19 cellular contexts compared by ENCODE assay signal in genomic region chr1:183847646-183848045, GRCh38. TPM values are rescaled to one million over a fixed set of nuclear protein-coding genes. Genes with fewer than 3 reads are reported as not detected.
DNase-seq lines count a peak whose midpoint lies in the region; FAIRE-seq and TF ChIP-seq lines count a peak whose summit lies in the region.
"Had no signal": no experiment of that assay in that cellular context is flagged by ENCODE, and none has a peak within 500 bp of the region (broad histone marks: within the 10 kb centered on the region; RNA-seq: fewer than 3 reads in every experiment).

No MANE protein-coding gene starts in this region.

- TF ChIP-seq CTCF in Calu3 (IDR thresholded peaks at IDR 0.05; ENCODE audit: unreplicated experiment) (no peak), KMS-11 (conservative IDR thresholded peaks at IDR 0.05; ENCODE audit: low read depth, low read length) (no peak), kidney (IDR thresholded peaks at IDR 0.05; ENCODE audit: borderline replicate concordance, extremely low read depth, insufficient read depth) (no peak), tibial nerve (IDR thresholded peaks at IDR 0.05) (no peak)

- peak overlapping the region; percentile 11 for H3K27ac Mint-ChIP-seq in Calu3 (ENCODE audit: unreplicated experiment)
- H3K27ac Mint-ChIP-seq: CD4-positive, alpha-beta T cell had no signal

- no peaks in the 10 kb centered on the region for H3K9me3 Mint-ChIP-seq in Calu3 (ENCODE audit: low read depth, unreplicated experiment)
- H3K9me3 Mint-ChIP-seq: CD4-positive, alpha-beta T cell had no signal

- DNase-seq in Calu3 (no peak), kidney (no peak), renal cortical epithelial cell (ENCODE audit: low read depth) (peak; percentile 40), tibial nerve (ENCODE audit: low spot score in 2 of 2) (no peak), DMS153 (lab: John Stamatoyannopoulos, UW) (no peak)
- no peak for DNase-seq in activated naive CD4-positive, alpha-beta T cell treated with Interleukin-2 at 50 U/mL for 16 hours
- DNase-seq: ACHN; CD4-positive, alpha-beta T cell; COR-L47; EL; GF-D8; IMR-90; NCI-H1105; NCI-H2081; NCI-H446; NCI-H526 had no signal

- no peaks in the 10 kb centered on the region for H3K9me3 ChIP-seq in kidney (ENCODE audit: control insufficient read depth in 1 of 2, low read length in 2 of 2)
- no peaks in the 10 kb centered on the region for H3K9me3 ChIP-seq in tibial nerve
- H3K9me3 ChIP-seq: BLaER1 had no signal

- 71 to 82% methylated on average over 4 of the region's 4 CpGs for WGBS in tibial nerve, 2 donors

- H3K27me3 Mint-ChIP-seq in Calu3 (ENCODE audit: unreplicated experiment), result no peaks in the 10 kb centered on the region
- H3K27me3 Mint-ChIP-seq: CD4-positive, alpha-beta T cell had no signal

- peaks cover 1% of the 10 kb centered on the region for H3K36me3 Mint-ChIP-seq in Calu3 (ENCODE audit: insufficient read depth, unreplicated experiment)

- no peak overlapping the region for H3K4me3 ChIP-seq in KMS-11 (IDR thresholded peaks at IDR 0.05; ENCODE audit: insufficient read depth, low read depth, low read length)
- H3K4me3 ChIP-seq in kidney (ENCODE audit: low read length in 2 of 2), result peak overlapping the region in 1 of 2 donors; percentile 4
- no peak overlapping the region for H3K4me3 ChIP-seq in tibial nerve
- H3K4me3 ChIP-seq: BLaER1 had no signal

- H3K27ac ChIP-seq in KMS-11 (peak overlapping the region; percentile 95; the same call in 1 of the 2 replicates), kidney (ENCODE audit: low read depth in 2 of 2, low read length in 2 of 2) (peak overlapping the region; percentile 40 to 63), tibial nerve (no peak overlapping the region)
- H3K27ac ChIP-seq: BLaER1 had no signal

- CTCF ChIA-PET in Calu3 (lab: Charles Lee), result no interaction called here

- H3K27me3 ChIP-seq in KMS-11 (ENCODE audit: insufficient read depth, low read depth) (no peaks in the 10 kb centered on the region), tibial nerve (no peaks in the 10 kb centered on the region)
- H3K27me3 ChIP-seq: BLaER1 had no signal

- no peak for TF ChIP-seq POLR2A in tibial nerve (IDR thresholded peaks at IDR 0.05)

- H3K4me1 ChIP-seq in KMS-11 (ENCODE audit: low read depth, poor library complexity, severe bottlenecking) (peaks cover 76% of the 10 kb centered on the region), kidney (ENCODE audit: control insufficient read depth in 1 of 2, insufficient read depth in 1 of 2, low read depth in 1 of 2, low read length in 2 of 2) (peaks cover 2 to 16% of the 10 kb centered on the region in 2 donors), tibial nerve (peaks cover 0 to 52% (median 16%) of the 10 kb centered on the region in 4 donors)

- no TSS peak for BruUV-seq in Calu3 (replicated peaks; lab: Mats Ljungman, UMichigan)

- peaks cover 39% of the 10 kb centered on the region for H3K4me1 Mint-ChIP-seq in Calu3 (ENCODE audit: low read depth, unreplicated experiment)

- H3K4me2 ChIP-seq in KMS-11, result peak overlapping the region; percentile 98; the same call in 1 of the 2 replicates
- H3K4me2 ChIP-seq: BLaER1 had no signal

- no peak for FAIRE-seq in kidney (lab: Jason Lieb, UNC)
- FAIRE-seq: H54 had no signal

- peaks cover 69% of the 10 kb centered on the region for H3K79me2 ChIP-seq in KMS-11 (ENCODE audit: insufficient read depth, low read depth)

- H3K4me3 Mint-ChIP-seq in Calu3 (ENCODE audit: low read depth, unreplicated experiment), result no peak overlapping the region
- H3K4me3 Mint-ChIP-seq: CD4-positive, alpha-beta T cell had no signal

- no peak overlapping the region for H3K9ac ChIP-seq in KMS-11
- no peak overlapping the region for H3K9ac ChIP-seq in kidney (ENCODE audit: low read length in 2 of 2)
- H3K9ac ChIP-seq: BLaER1 had no signal

- intact Hi-C loops in Calu3 (cut with micrococcal nuclease; ENCODE audit: unreplicated experiment) (no loop called here), kidney (cut with DNase I) (no loop called here)

- H4K20me1 ChIP-seq in KMS-11 (ENCODE audit: insufficient read depth), result no peaks in the 10 kb centered on the region
- H4K20me1 ChIP-seq: BLaER1 had no signal

- no peak overlapping the region for H2AFZ ChIP-seq in KMS-11 (ENCODE audit: low read depth)

- no peak for TF ChIP-seq EP300 in tibial nerve (IDR thresholded peaks at IDR 0.05)

- H3K36me3 ChIP-seq in KMS-11 (ENCODE audit: insufficient read depth) (no peaks in the 10 kb centered on the region), kidney (ENCODE audit: control insufficient read depth in 1 of 2, insufficient read depth in 2 of 2, low read length in 2 of 2) (no peaks in the 10 kb centered on the region), tibial nerve (no peaks in the 10 kb centered on the region)

RNA-seq across cellular contexts. Expression of gene RGL1, which starts 42.7 kb away (rescaled TPM):
- total RNA-seq in Calu3 (2022) (2.7 and 4.8 TPM in 2 replicates), kidney (30.7 TPM), renal cortical epithelial cell (3.1 and 5.9 TPM in 2 replicates), tibial nerve (10 to 100 TPM; 57.3 to 81.8 (median 68.1) TPM)
- polyA plus RNA-seq in kidney (ENCODE audit: insufficient read depth, low read depth, low replicate concordance), result 17.3 TPM

Comparison
In these comparisons a context has a peak if more than half of its experiments do, and no peak if none do; other contexts are left out.
1. H3K27ac ChIP-seq: peak in KMS-11 (single experiment) and kidney (2 of 2); none in tibial nerve (0 of 4).